Comparison of ENCODE assay signal across 19 cellular contexts in genomic region chr1:169526998-169527397, GRCh38. TPM values are rescaled to one million over a fixed set of nuclear protein-coding genes. Genes with fewer than 3 reads are reported as not detected.
A peak's percentile ranks its signal among the peaks of the same experiment; 100 is the strongest.
DNase-seq lines count a peak whose midpoint lies in the region; ATAC-seq, FAIRE-seq and TF ChIP-seq lines count a peak whose summit lies in the region.
"Had no signal": no experiment of that assay in that cellular context is flagged by ENCODE, and none has a peak within 500 bp of the region (broad histone marks: within the 10 kb centered on the region; RNA-seq: fewer than 3 reads in every experiment).

No MANE protein-coding gene starts in this region.

- H3K36me3 ChIP-seq in SK-N-MC (ENCODE audit: insufficient read depth, low read length) = no peaks in the 10 kb centered on the region
- H3K36me3 ChIP-seq: BE2C had no signal

- H3K9me3 Mint-ChIP-seq in mesothelial cell of epicardium (no peaks in the 10 kb centered on the region), type B pancreatic cell (no peaks in the 10 kb centered on the region)
- H3K9me3 Mint-ChIP-seq: CD4-positive, alpha-beta memory T cell; HFFc6; IgD-negative memory B cell had no signal

- no peak for ATAC-seq in HG02763 (IDR thresholded peaks at IDR 0.05; ENCODE audit: unreplicated experiment)

- H3K4me1 Mint-ChIP-seq in mesothelial cell of epicardium = peaks cover 46% of the 10 kb centered on the region
- peaks cover 10% of the 10 kb centered on the region for H3K4me1 Mint-ChIP-seq in type B pancreatic cell (ENCODE audit: unreplicated experiment)

- peak overlapping the region; percentile 52 for H3K4me3 ChIP-seq in SK-N-MC

- H3K27me3 Mint-ChIP-seq in mesothelial cell of epicardium (ENCODE audit: low read depth) (no peaks in the 10 kb centered on the region), type B pancreatic cell (no peaks in the 10 kb centered on the region)

- H3K4me3 Mint-ChIP-seq in mesothelial cell of epicardium = no peak overlapping the region
- no peak overlapping the region for H3K4me3 Mint-ChIP-seq in type B pancreatic cell
- H3K4me3 Mint-ChIP-seq: CD4-positive, alpha-beta memory T cell; HFFc6; IgD-negative memory B cell had no signal

- H3K36me3 Mint-ChIP-seq in mesothelial cell of epicardium (no peaks in the 10 kb centered on the region), type B pancreatic cell (no peaks in the 10 kb centered on the region)
- H3K36me3 Mint-ChIP-seq: IgD-negative memory B cell had no signal

- no peak overlapping the region for H3K9ac ChIP-seq in SK-N-MC (ENCODE audit: insufficient read length)

- no peaks in the 10 kb centered on the region for H3K9me3 ChIP-seq in SK-N-MC (ENCODE audit: low read depth, low read length)
- H3K9me3 ChIP-seq: BE2C had no signal

- FAIRE-seq in D721Med (lab: Jason Lieb, UNC) = peak; percentile 55
- FAIRE-seq: A204.1, GM12892, GM19239 had no signal

- DNase-seq in D721Med (ENCODE audit: insufficient read length, low spot score) = no peak
- peak; percentile 72 for DNase-seq in SK-N-MC (ENCODE audit: low read depth, low spot score)
- no peak for DNase-seq in mesothelial cell of epicardium (ENCODE audit: low spot score in 2 of 2, unreplicated experiment in 2 of 2)
- DNase-seq in type B pancreatic cell (ENCODE audit: extremely low spot score, unreplicated experiment) = no peak
- no peak for DNase-seq in NK-92 (lab: John Stamatoyannopoulos, UW; ENCODE audit: unreplicated experiment)
- DNase-seq in OCI-M1 (lab: John Stamatoyannopoulos, UW) = no peak
- DNase-seq: BE2C; CD4-positive, alpha-beta memory T cell; DND-41; GDM1; HCEC 1CT; HFFc6 had no signal

- H3K27ac ChIP-seq in SK-N-MC = peak overlapping the region; percentile 75; the same call in 1 of the 2 replicates

- no peak for TF ChIP-seq CTCF in D721Med (IDR thresholded peaks at IDR 0.05; ENCODE audit: insufficient read depth, missing control alignments)
- no peak for TF ChIP-seq CTCF in mesothelial cell of epicardium (IDR thresholded peaks at IDR 0.05; ENCODE audit: unreplicated experiment)
- no peak for TF ChIP-seq CTCF in type B pancreatic cell (conservative IDR thresholded peaks at IDR 0.05)

- H3K27ac Mint-ChIP-seq in mesothelial cell of epicardium (peak overlapping the region; percentile 89), type B pancreatic cell (peak overlapping the region; percentile 100)
- H3K27ac Mint-ChIP-seq: CD4-positive, alpha-beta memory T cell; HFFc6; IgD-negative memory B cell had no signal

RNA-seq across cellular contexts. Expression of gene SLC19A2, which starts 41.3 kb away (rescaled TPM):
- total RNA-seq in mesothelial cell of epicardium (16.1 to 18.2 TPM (median 17.8 TPM) in 3 replicates), type B pancreatic cell (ENCODE audit: low replicate concordance) (19.4 and 28.1 TPM in 2 replicates)

RNA-seq across cellular contexts. Expression of gene F5, which starts 59.3 kb away (rescaled TPM):
- total RNA-seq in mesothelial cell of epicardium (32.2 to 43.5 TPM (median 38.6 TPM) in 3 replicates), type B pancreatic cell (ENCODE audit: low replicate concordance) (5.5 and 6.0 TPM in 2 replicates)
- total RNA-seq: H4, HFFc6, HT1080 had no signal
